ENCODE assay signal across 12 cellular contexts in genomic region chr10:17425584-17426262, GRCh38. TPM values are rescaled to one million over a fixed set of nuclear protein-coding genes. Genes with fewer than 3 reads are reported as not detected.
DNase-seq lines count a peak whose midpoint lies in the region; ATAC-seq lines count a peak whose summit lies in the region.
"Had no signal": no experiment of that assay in that cellular context is flagged by ENCODE, and none has a peak within 500 bp of the region (broad histone marks: within the 10 kb centered on the region; RNA-seq: fewer than 3 reads in every experiment).

No MANE protein-coding gene starts in this region.

- H3K9me3 Mint-ChIP-seq in activated CD4-positive, alpha-beta T cell treated with anti-CD3 and anti-CD28 coated beads, Interleukin-2, amount 10 ng/mL, durations not matched to agents 24 days and 14 days, result no peaks in the 10 kb centered on the region

- H3K27ac Mint-ChIP-seq in activated CD4-positive, alpha-beta T cell treated with anti-CD3 and anti-CD28 coated beads, Interleukin-2, amount 10 ng/mL, durations not matched to agents 24 days and 14 days, result peak overlapping the region; percentile 55
- H3K27ac Mint-ChIP-seq: progenitor cell of endocrine pancreas had no signal

- H3K27me3 Mint-ChIP-seq in activated CD4-positive, alpha-beta T cell treated with anti-CD3 and anti-CD28 coated beads, Interleukin-2, amount 10 ng/mL, durations not matched to agents 24 days and 14 days, result peaks cover 2% of the 10 kb centered on the region

- H3K36me3 Mint-ChIP-seq in activated CD4-positive, alpha-beta T cell treated with anti-CD3 and anti-CD28 coated beads, Interleukin-2, amount 10 ng/mL, durations not matched to agents 24 days and 14 days (ENCODE audit: low read depth), result no peaks in the 10 kb centered on the region
- H3K36me3 Mint-ChIP-seq: CD14-positive monocyte had no signal

- H3K4me1 Mint-ChIP-seq in activated CD4-positive, alpha-beta T cell treated with anti-CD3 and anti-CD28 coated beads, Interleukin-2, amount 10 ng/mL, durations not matched to agents 24 days and 14 days, result peaks cover 66% of the 10 kb centered on the region

- intact Hi-C loops in activated CD4-positive, alpha-beta T cell treated with anti-CD3 and anti-CD28 coated beads, Interleukin-2, amount 10 ng/mL, durations not matched to agents 24 days and 14 days (cut with micrococcal nuclease), result loop anchor here (5.0 to 10.0 kb wide), 3 partner anchors 133 to 608 kb away; partner anchors contain the start of gene RSU1
- intact Hi-C loops in posterior vena cava (cut with DNase I), result no loop called here

- DNase-seq in HUDEP-2 (lab: John Stamatoyannopoulos, UW; ENCODE audit: unreplicated experiment in 76 of 76) (peak in 75 of 76 experiments; percentile 28 to 99 (median 94)), NCI-H1417 (lab: John Stamatoyannopoulos, UW) (no peak), posterior vena cava (ENCODE audit: low spot score) (no peak)
- peak; percentile 82 for DNase-seq in activated CD4-positive, alpha-beta T cell treated with anti-CD3 and anti-CD28 coated beads, Interleukin-2, amount 10 ng/mL, durations not matched to agents 24 days and 14 days
- peak; percentile 58 for DNase-seq in central memory CD4-positive, alpha-beta T cell
- peak; percentile 42 for DNase-seq in stimulated activated CD4-positive, alpha-beta T cell treated with anti-CD3 and anti-CD28 coated beads, Interleukin-15, amount 100 ng/mL, for 24 hours
- DNase-seq: Karpas-422, NCI-H526 treated with DMSO at 0.1 percent for 48 hours had no signal

- peak overlapping the region; percentile 37 for H3K4me3 Mint-ChIP-seq in activated CD4-positive, alpha-beta T cell treated with anti-CD3 and anti-CD28 coated beads, Interleukin-2, amount 10 ng/mL, durations not matched to agents 24 days and 14 days
- H3K4me3 Mint-ChIP-seq: CD14-positive monocyte had no signal

- ATAC-seq in HG02763 (IDR thresholded peaks at IDR 0.05; ENCODE audit: unreplicated experiment) (no peak), HG02938 (IDR thresholded peaks at IDR 0.05; ENCODE audit: unreplicated experiment) (no peak)

RNA-seq across cellular contexts. Expression of gene ST8SIA6, which starts 28.7 kb away (rescaled TPM):
- not detected in 2 replicates for total RNA-seq in activated CD4-positive, alpha-beta T cell treated with anti-CD3 and anti-CD28 coated beads, Interleukin-2, amount 10 ng/mL, durations not matched to agents 24 days and 14 days
- total RNA-seq in posterior vena cava, result 1 to 10 TPM; 3.1 to 4.5 TPM

Comparison
In these comparisons a context has a peak if more than half of its experiments do, and no peak if none do; other contexts are left out.
1. DNase-seq: peak in HUDEP-2 (75 of 76), activated CD4-positive, alpha-beta T cell treated with anti-CD3 and anti-CD28 coated beads, Interleukin-2, amount 10 ng/mL, durations not matched to agents 24 days and 14 days (single experiment), central memory CD4-positive, alpha-beta T cell (single experiment) and stimulated activated CD4-positive, alpha-beta T cell treated with anti-CD3 and anti-CD28 coated beads, Interleukin-15, amount 100 ng/mL, for 24 hours (single experiment); none in NCI-H1417 (0 of 3) and posterior vena cava (single experiment).